In genomic region chrX:155768036-155768769, GRCh38 we compare ENCODE assay signal across 8 cellular contexts.
DNase-seq lines count a peak whose midpoint lies in the region; ATAC-seq and TF ChIP-seq lines count a peak whose summit lies in the region.

No MANE protein-coding gene starts in this region.

- no peaks in the 10 kb centered on the region for H3K36me3 Mint-ChIP-seq in chondrocyte (ENCODE audit: low read depth)

- no peaks in the 10 kb centered on the region for H3K9me3 ChIP-seq in mucosa of rectum (ENCODE audit: control insufficient read depth in 2 of 2, low read length in 2 of 2)

- H3K4me3 ChIP-seq in AG09309 (ENCODE audit: control insufficient read depth, low read depth, low read length), result peak overlapping the region; percentile 45
- H3K4me3 ChIP-seq in mucosa of rectum (ENCODE audit: low read length in 2 of 2), result peak overlapping the region; percentile 27 to 73

- peak overlapping the region; percentile 55 for H3K27ac Mint-ChIP-seq in chondrocyte (ENCODE audit: unreplicated experiment)

- H3K27me3 Mint-ChIP-seq in chondrocyte (ENCODE audit: low read depth), result no peaks in the 10 kb centered on the region

- H3K9ac ChIP-seq in mucosa of rectum (ENCODE audit: low read depth in 1 of 2, low read length in 2 of 2), result no peak overlapping the region

- peak overlapping the region; percentile 87 for H3K4me3 Mint-ChIP-seq in chondrocyte (ENCODE audit: unreplicated experiment)

- H3K27me3 ChIP-seq in mucosa of rectum (ENCODE audit: control insufficient read depth in 2 of 2, insufficient read depth in 2 of 2, low read length in 2 of 2), result no peaks in the 10 kb centered on the region

- H3K36me3 ChIP-seq in mucosa of rectum (ENCODE audit: control insufficient read depth in 2 of 2, insufficient read depth in 2 of 2, low read length in 2 of 2), result no peaks in the 10 kb centered on the region

- H3K4me1 Mint-ChIP-seq in chondrocyte (ENCODE audit: low read depth), result peaks cover 7% of the 10 kb centered on the region

- no peaks in the 10 kb centered on the region for H3K4me1 ChIP-seq in mucosa of rectum (ENCODE audit: control insufficient read depth in 2 of 2, insufficient read depth in 2 of 2, low read length in 2 of 2)

- H3K27ac ChIP-seq in mucosa of rectum (ENCODE audit: low read depth in 2 of 2, low read length in 2 of 2), result no peak overlapping the region

- no peak for TF ChIP-seq CTCF in AG09309 (IDR thresholded peaks at IDR 0.05; ENCODE audit: control insufficient read depth, insufficient read depth, low read depth, low read length, missing control alignments)
- TF ChIP-seq CTCF in chondrocyte (IDR thresholded peaks at IDR 0.05), result no peak

- peaks cover 7% of the 10 kb centered on the region for H3K9me3 Mint-ChIP-seq in chondrocyte (ENCODE audit: low read depth)

- DNase-seq in AG09309 (ENCODE audit: low read depth) (peak; percentile 13), LHCN-M2 (ENCODE audit: low read depth) (peak; percentile 20), chondrocyte (ENCODE audit: low spot score) (no peak), HuH-7 (ENCODE audit: low spot score) (no peak), NCI-H2107 treated with DMSO at 0.1 percent for 48 hours (lab: John Stamatoyannopoulos, UW; ENCODE audit: unreplicated experiment) (no peak)

- ATAC-seq in GM19463 (IDR thresholded peaks at IDR 0.05; ENCODE audit: unreplicated experiment) (no peak), HG02970 (IDR thresholded peaks at IDR 0.05; ENCODE audit: low FRiP score, unreplicated experiment) (no peak)

Comparison
In these comparisons a context has a peak if more than half of its experiments do, and no peak if none do; other contexts are left out.
1. DNase-seq: peak in AG09309 (single experiment) and LHCN-M2 (single experiment); none in chondrocyte (single experiment), HuH-7 (single experiment) and NCI-H2107 treated with DMSO at 0.1 percent for 48 hours (single experiment).